Comparison of ENCODE assay signal across 1 cellular context in the genomic region with DNA sequence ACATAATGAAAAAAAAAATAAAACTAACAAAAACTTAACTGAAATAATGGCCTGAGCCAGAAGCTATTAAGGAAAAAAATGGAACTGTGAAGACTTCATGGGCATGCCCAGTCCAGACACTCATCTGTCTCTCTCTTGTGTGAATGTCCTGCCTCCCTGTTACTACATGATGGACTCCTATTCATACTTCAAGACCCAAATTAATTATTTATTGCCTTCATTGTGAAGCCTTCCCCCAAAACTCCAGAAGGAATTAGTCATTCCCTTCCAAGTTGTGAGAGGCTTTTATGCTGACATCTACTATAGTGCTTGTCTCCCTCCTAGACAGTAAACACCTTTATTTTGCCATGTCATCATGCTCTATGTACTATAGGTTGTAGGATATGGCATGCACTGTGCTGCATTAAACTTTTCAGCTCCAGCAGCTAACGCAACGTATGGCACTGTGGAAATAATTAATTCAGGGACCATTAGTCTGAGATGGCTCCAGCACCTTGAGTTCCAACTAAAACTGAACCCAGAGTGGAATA.
A peak's percentile ranks its signal among the peaks of the same experiment; 100 is the strongest.
TF ChIP-seq lines count a peak whose summit lies in the region.

No MANE protein-coding gene starts in this region.

TF ChIP-seq in K562, 482 proteins besides CTCF, POLR2A, EP300 and RAD21 (continued from another document):
- TF ChIP-seq ZNF277 (CRISPR knock-in tag; IDR thresholded peaks at IDR 0.05; ENCODE audit: borderline replicate concordance), result no peak
- TF ChIP-seq TCF3 (CRISPR knock-in tag; IDR thresholded peaks at IDR 0.05), result no peak
- peak; percentile 65 for TF ChIP-seq ZNF316 (IDR thresholded peaks at IDR 0.05)
- no peak for TF ChIP-seq PTBP1 (IDR thresholded peaks at IDR 0.05; ENCODE audit: low read depth, low read length)
